ENCODE assay signal across 1 cellular context in the genomic region with DNA sequence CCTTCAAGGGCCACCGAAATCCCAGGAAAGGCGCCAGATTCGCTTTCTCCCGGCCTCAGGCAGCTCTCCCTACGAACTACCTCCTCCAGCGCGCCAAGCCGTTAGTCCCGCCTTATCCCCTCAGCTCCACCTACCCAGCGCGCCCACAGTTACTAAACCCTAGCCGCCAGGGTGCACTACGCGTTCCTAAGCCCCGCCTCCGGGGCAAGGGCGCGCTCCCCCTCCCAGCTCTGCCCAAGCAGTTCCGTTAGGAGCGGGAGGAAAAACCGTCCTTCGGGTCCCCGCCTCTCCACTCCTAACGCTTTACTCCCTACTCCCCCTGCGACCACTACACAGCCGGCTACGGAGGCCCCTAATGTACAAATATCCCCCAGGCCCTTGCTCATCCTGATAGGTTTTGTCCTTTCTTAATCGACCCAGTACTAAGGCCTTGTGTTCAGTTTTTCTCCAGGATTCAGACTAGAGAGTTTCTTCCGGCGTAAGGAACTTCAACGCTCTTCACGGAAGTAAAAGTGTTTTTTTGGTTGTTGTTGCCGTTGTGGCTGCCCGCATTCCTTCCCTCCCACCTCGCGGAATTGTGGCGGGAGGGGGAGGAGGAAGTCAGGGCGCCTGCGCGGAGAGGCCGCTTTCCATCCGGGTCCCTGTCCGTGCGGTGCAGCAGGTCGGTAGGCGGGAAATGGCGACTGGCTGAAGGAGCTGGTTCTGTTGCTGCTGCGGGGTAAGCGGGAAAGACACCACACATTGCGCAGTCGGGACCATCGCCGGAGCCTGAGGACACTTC.
TF ChIP-seq lines count a peak whose summit lies in the region.

TSS of gene CTDSPL2 (plus strand) at position 655 of the 781 bp plus-strand sequence. CDS start 31,386 bp downstream, outside the sequence.

TF ChIP-seq in GM12878, 131 proteins besides CTCF, POLR2A, EP300 and RAD21 (continued from another document and continues in another):
- TF ChIP-seq BRCA1 (IDR thresholded peaks at IDR 0.05; ENCODE audit: low read depth, low read length) (no peak), SMAD5 (IDR thresholded peaks at IDR 0.05; ENCODE audit: low read depth) (0 out of 2 replicates have a peak, but pooled peaks have one; percentile 20), SP1 (IDR thresholded peaks at IDR 0.05; ENCODE audit: low read depth, low read length) (peak; percentile 19), ZZZ3 (IDR thresholded peaks at IDR 0.05; ENCODE audit: control insufficient read depth, insufficient read length, low read depth) (no peak), JUND (IDR thresholded peaks at IDR 0.05; ENCODE audit: low read depth, low read length) (no peak), ASH2L (IDR thresholded peaks at IDR 0.05; ENCODE audit: borderline replicate concordance, low read depth) (0 out of 2 replicates have a peak, but pooled peaks have one; percentile 41), MXI1 (IDR thresholded peaks at IDR 0.05; ENCODE audit: low read depth, low read length) (no peak; the same call in none of the 2 replicates), MYB (IDR thresholded peaks at IDR 0.05; ENCODE audit: borderline replicate concordance, low read depth, low read length) (peak; percentile 78; the same call in 1 of the 2 replicates), ETV6 (conservative IDR thresholded peaks at IDR 0.05 in 1 of 2, IDR thresholded peaks at IDR 0.05 in 1 of 2; ENCODE audit: borderline replicate concordance in 1 of 2, low read depth in 1 of 2) (0 out of 4 replicates have a peak, but pooled peaks of 1 of the 2 experiments have one; percentile 53), SREBF2 (IDR thresholded peaks at IDR 0.05; ENCODE audit: low read length) (no peak), EZH2 (IDR thresholded peaks at IDR 0.05; ENCODE audit: borderline replicate concordance, control insufficient read depth, low read depth, low read length) (no peak), SMARCA5 (IDR thresholded peaks at IDR 0.05) (0 out of 2 replicates have a peak, but pooled peaks have one; percentile 45), SUZ12 (IDR thresholded peaks at IDR 0.05; ENCODE audit: unreplicated experiment) (no peak), ATF3 (IDR thresholded peaks at IDR 0.05; ENCODE audit: borderline replicate concordance, extremely low read depth, low read depth, low read length) (no peak), HDGF (IDR thresholded peaks at IDR 0.05) (peak; percentile 92), ZNF207 (IDR thresholded peaks at IDR 0.05; ENCODE audit: borderline replicate concordance) (peak; percentile 87), NFXL1 (IDR thresholded peaks at IDR 0.05; ENCODE audit: borderline replicate concordance) (no peak), SREBF1 (IDR thresholded peaks at IDR 0.05; ENCODE audit: low read length) (no peak), MTA3 (IDR thresholded peaks at IDR 0.05; ENCODE audit: borderline replicate concordance, low read length) (no peak; the same call in 1 of the 2 replicates), IRF3 (IDR thresholded peaks at IDR 0.05) (0 out of 2 replicates have a peak, but pooled peaks have one; percentile 42), MEF2B (IDR thresholded peaks at IDR 0.05; ENCODE audit: partially characterized antibody, poor library complexity, severe bottlenecking) (no peak), CREM (IDR thresholded peaks at IDR 0.05; ENCODE audit: low read depth) (peak; percentile 51), NFIC (IDR thresholded peaks at IDR 0.05; ENCODE audit: low read depth, low read length) (peak; percentile 21; the same call in 1 of the 2 replicates), REST (IDR thresholded peaks at IDR 0.05; ENCODE audit: low read depth, low read length) (no peak), KDM1A (IDR thresholded peaks at IDR 0.05; ENCODE audit: borderline replicate concordance) (no peak), ESRRA (IDR thresholded peaks at IDR 0.05; ENCODE audit: low read length) (no peak), TCF12 (IDR thresholded peaks at IDR 0.05; ENCODE audit: low read depth, low read length) (peak; percentile 6; the same call in 1 of the 2 replicates), CBX5 (IDR thresholded peaks at IDR 0.05; ENCODE audit: low read depth) (no peak), TCF3 (IDR thresholded peaks at IDR 0.05; ENCODE audit: borderline replicate concordance, insufficient read depth, low read depth, low read length) (0 out of 2 replicates have a peak, but pooled peaks have one; percentile 33), TCF7 (IDR thresholded peaks at IDR 0.05; ENCODE audit: borderline replicate concordance) (no peak), ZNF622 (IDR thresholded peaks at IDR 0.05) (no peak), BMI1 (IDR thresholded peaks at IDR 0.05; ENCODE audit: borderline replicate concordance) (no peak), SUPT20H (IDR thresholded peaks at IDR 0.05; ENCODE audit: borderline replicate concordance, control insufficient read depth, low read depth, low read length) (no peak), ZNF687 (IDR thresholded peaks at IDR 0.05) (no peak)
- TF ChIP-seq, protein P1, sequence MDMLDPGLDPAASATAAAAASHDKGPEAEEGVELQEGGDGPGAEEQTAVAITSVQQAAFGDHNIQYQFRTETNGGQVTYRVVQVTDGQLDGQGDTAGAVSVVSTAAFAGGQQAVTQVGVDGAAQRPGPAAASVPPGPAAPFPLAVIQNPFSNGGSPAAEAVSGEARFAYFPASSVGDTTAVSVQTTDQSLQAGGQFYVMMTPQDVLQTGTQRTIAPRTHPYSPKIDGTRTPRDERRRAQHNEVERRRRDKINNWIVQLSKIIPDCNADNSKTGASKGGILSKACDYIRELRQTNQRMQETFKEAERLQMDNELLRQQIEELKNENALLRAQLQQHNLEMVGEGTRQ (IDR thresholded peaks at IDR 0.05; ENCODE audit: borderline replicate concordance, low read depth, low read length), result no peak
- TF ChIP-seq, protein P2, sequence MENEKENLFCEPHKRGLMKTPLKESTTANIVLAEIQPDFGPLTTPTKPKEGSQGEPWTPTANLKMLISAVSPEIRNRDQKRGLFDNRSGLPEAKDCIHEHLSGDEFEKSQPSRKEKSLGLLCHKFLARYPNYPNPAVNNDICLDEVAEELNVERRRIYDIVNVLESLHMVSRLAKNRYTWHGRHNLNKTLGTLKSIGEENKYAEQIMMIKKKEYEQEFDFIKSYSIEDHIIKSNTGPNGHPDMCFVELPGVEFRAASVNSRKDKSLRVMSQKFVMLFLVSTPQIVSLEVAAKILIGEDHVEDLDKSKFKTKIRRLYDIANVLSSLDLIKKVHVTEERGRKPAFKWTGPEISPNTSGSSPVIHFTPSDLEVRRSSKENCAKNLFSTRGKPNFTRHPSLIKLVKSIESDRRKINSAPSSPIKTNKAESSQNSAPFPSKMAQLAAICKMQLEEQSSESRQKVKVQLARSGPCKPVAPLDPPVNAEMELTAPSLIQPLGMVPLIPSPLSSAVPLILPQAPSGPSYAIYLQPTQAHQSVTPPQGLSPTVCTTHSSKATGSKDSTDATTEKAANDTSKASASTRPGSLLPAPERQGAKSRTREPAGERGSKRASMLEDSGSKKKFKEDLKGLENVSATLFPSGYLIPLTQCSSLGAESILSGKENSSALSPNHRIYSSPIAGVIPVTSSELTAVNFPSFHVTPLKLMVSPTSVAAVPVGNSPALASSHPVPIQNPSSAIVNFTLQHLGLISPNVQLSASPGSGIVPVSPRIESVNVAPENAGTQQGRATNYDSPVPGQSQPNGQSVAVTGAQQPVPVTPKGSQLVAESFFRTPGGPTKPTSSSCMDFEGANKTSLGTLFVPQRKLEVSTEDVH (IDR thresholded peaks at IDR 0.05; ENCODE audit: low read depth, partially characterized antibody), result peak; percentile 49
- TF ChIP-seq, protein P3, sequence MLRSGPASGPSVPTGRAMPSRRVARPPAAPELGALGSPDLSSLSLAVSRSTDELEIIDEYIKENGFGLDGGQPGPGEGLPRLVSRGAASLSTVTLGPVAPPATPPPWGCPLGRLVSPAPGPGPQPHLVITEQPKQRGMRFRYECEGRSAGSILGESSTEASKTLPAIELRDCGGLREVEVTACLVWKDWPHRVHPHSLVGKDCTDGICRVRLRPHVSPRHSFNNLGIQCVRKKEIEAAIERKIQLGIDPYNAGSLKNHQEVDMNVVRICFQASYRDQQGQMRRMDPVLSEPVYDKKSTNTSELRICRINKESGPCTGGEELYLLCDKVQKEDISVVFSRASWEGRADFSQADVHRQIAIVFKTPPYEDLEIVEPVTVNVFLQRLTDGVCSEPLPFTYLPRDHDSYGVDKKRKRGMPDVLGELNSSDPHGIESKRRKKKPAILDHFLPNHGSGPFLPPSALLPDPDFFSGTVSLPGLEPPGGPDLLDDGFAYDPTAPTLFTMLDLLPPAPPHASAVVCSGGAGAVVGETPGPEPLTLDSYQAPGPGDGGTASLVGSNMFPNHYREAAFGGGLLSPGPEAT (IDR thresholded peaks at IDR 0.05; ENCODE audit: low read depth), result peak; percentile 98
- TF ChIP-seq, protein P4, sequence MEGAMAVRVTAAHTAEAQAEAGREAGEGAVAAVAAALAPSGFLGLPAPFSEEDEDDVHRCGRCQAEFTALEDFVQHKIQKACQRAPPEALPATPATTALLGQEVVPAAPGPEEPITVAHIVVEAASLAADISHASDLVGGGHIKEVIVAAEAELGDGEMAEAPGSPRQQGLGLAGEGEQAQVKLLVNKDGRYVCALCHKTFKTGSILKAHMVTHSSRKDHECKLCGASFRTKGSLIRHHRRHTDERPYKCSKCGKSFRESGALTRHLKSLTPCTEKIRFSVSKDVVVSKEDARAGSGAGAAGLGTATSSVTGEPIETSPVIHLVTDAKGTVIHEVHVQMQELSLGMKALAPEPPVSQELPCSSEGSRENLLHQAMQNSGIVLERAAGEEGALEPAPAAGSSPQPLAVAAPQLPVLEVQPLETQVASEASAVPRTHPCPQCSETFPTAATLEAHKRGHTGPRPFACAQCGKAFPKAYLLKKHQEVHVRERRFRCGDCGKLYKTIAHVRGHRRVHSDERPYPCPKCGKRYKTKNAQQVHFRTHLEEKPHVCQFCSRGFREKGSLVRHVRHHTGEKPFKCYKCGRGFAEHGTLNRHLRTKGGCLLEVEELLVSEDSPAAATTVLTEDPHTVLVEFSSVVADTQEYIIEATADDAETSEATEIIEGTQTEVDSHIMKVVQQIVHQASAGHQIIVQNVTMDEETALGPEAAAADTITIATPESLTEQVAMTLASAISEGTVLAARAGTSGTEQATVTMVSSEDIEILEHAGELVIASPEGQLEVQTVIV (IDR thresholded peaks at IDR 0.05; ENCODE audit: borderline replicate concordance, partially characterized antibody), result peak; percentile 70
